Comparison of ENCODE assay signal across 9 cellular contexts in genomic region chr17:21348081-21348925, GRCh38. TPM values are rescaled to one million over a fixed set of nuclear protein-coding genes. Genes with fewer than 3 reads are reported as not detected.
DNase-seq lines count a peak whose midpoint lies in the region; ATAC-seq, FAIRE-seq and TF ChIP-seq lines count a peak whose summit lies in the region.
"Not testable (repeated sequence)": the region's sequence is repeated elsewhere in the genome, so short reads cannot be mapped to it uniquely, and the experiment has no call there.
"Had no signal": no experiment of that assay in that cellular context is flagged by ENCODE, and none has a peak within 500 bp of the region (broad histone marks: within the 10 kb centered on the region; RNA-seq: fewer than 3 reads in every experiment).

No MANE protein-coding gene starts in this region.

- TF ChIP-seq POLR2A in HCT116 (IDR thresholded peaks at IDR 0.05; ENCODE audit: borderline replicate concordance, extremely low read depth, insufficient read depth, insufficient read length); spleen (IDR thresholded peaks at IDR 0.05): not testable (repeated sequence)

- H3K4me3 Mint-ChIP-seq in activated CD4-positive, alpha-beta T cell treated with anti-CD3 and anti-CD28 coated beads for 36 hours, result not testable (repeated sequence)

- not testable (repeated sequence) for H3K9ac ChIP-seq in HCT116 (ENCODE audit: low read length)
- H3K9ac ChIP-seq in Karpas-422 (ENCODE audit: low read length), result 0 out of 2 replicates have a peak overlapping the region, but pooled peaks have one; percentile 45

- H3K27me3 Mint-ChIP-seq in activated CD4-positive, alpha-beta T cell treated with anti-CD3 and anti-CD28 coated beads for 36 hours, result not testable (repeated sequence)

- H3K4me3 ChIP-seq in HCT116 (replicated peaks in 1 of 2; ENCODE audit: low read depth in 1 of 2, low read length in 2 of 2); Karpas-422 (ENCODE audit: low read length); spleen: not testable (repeated sequence)

- TF ChIP-seq CTCF in HCT116 (IDR thresholded peaks at IDR 0.05 in 2 of 3, conservative IDR thresholded peaks at IDR 0.05 in 1 of 3; ENCODE audit: borderline replicate concordance in 1 of 3, insufficient read depth in 1 of 3, low read depth in 2 of 3, low read length in 2 of 3); foreskin keratinocyte (conservative IDR thresholded peaks at IDR 0.05); spleen (IDR thresholded peaks at IDR 0.05 in 8 of 11, conservative IDR thresholded peaks at IDR 0.05 in 3 of 11): not testable (repeated sequence)

- not testable (repeated sequence) for H4K20me1 ChIP-seq in HCT116 (ENCODE audit: insufficient read depth); Karpas-422 (ENCODE audit: insufficient read depth, low read depth, low read length)

- RAD21 ChIA-PET in HCT116 (lab: Charles Lee; ENCODE audit: low non-redundant PET in 1 of 2, low total read pairs in 2 of 2, uncharacterized antibody in 2 of 2, unreplicated experiment in 2 of 2), result not testable (repeated sequence)

- H3K27ac Mint-ChIP-seq in activated CD4-positive, alpha-beta T cell treated with anti-CD3 and anti-CD28 coated beads for 36 hours, result not testable (repeated sequence)

- H3K36me3 ChIP-seq in HCT116 (ENCODE audit: control insufficient read depth in 1 of 2, insufficient read depth in 2 of 2, low read length in 2 of 2); Karpas-422 (ENCODE audit: insufficient read depth, low read length); spleen: not testable (repeated sequence)

- not testable (repeated sequence) for H2AFZ ChIP-seq in HCT116 (ENCODE audit: low read depth, low read length, poor library complexity, severe bottlenecking); Karpas-422 (ENCODE audit: low read length)

- not testable (repeated sequence) for H3K9me3 Mint-ChIP-seq in activated CD4-positive, alpha-beta T cell treated with anti-CD3 and anti-CD28 coated beads for 36 hours (ENCODE audit: low read depth)

- CTCF ChIA-PET in HCT116 (lab: Charles Lee); activated CD4-positive, alpha-beta T cell treated with anti-CD3 and anti-CD28 coated beads for 36 hours (lab: Charles Lee): not testable (repeated sequence)

- DNase-seq in GM19239 (ENCODE audit: insufficient read length, low spot score); HCT116 (ENCODE audit: low read depth, low spot score); activated CD4-positive, alpha-beta T cell treated with anti-CD3 and anti-CD28 coated beads for 36 hours; foreskin keratinocyte: not testable (repeated sequence)
- DNase-seq in Karpas-422 (peak; percentile 81), spleen (peak; percentile 50)

- not testable (repeated sequence) for TF ChIP-seq RAD21 in HCT116 (IDR thresholded peaks at IDR 0.05; ENCODE audit: low read depth)

- not testable (repeated sequence) for H3K4me1 Mint-ChIP-seq in activated CD4-positive, alpha-beta T cell treated with anti-CD3 and anti-CD28 coated beads for 36 hours

- not testable (repeated sequence) for H3K9me3 ChIP-seq in HCT116 (ENCODE audit: control insufficient read depth in 1 of 2, insufficient read depth in 1 of 2, low read depth in 1 of 2, low read length in 2 of 2); Karpas-422 (ENCODE audit: low read length); spleen

- not testable (repeated sequence) for H3K4me2 ChIP-seq in HCT116 (ENCODE audit: low read length)
- H3K4me2 ChIP-seq in Karpas-422 (ENCODE audit: low read depth, low read length, poor library complexity, severe bottlenecking), result peak overlapping the region; percentile 32

- not testable (repeated sequence) for H3K9me2 ChIP-seq in HCT116 (ENCODE audit: insufficient read depth); Karpas-422 (replicated peaks; ENCODE audit: insufficient read depth, low read length)

- peak; percentile 21 for FAIRE-seq in GM19239 (lab: Jason Lieb, UNC)

- H3K79me2 ChIP-seq in HCT116 (ENCODE audit: insufficient read depth, low read length); Karpas-422 (ENCODE audit: low read length): not testable (repeated sequence)

- POLR2A ChIA-PET in HCT116 (lab: Charles Lee); activated CD4-positive, alpha-beta T cell treated with anti-CD3 and anti-CD28 coated beads for 36 hours (lab: Charles Lee): not testable (repeated sequence)

- H3K27me3 ChIP-seq in HCT116 (ENCODE audit: insufficient read depth, low read length); Karpas-422 (ENCODE audit: low read length); foreskin keratinocyte; spleen (replicated peaks in 1 of 7): not testable (repeated sequence)

- H3K27ac ChIP-seq in HCT116 (ENCODE audit: low read depth, low read length); foreskin keratinocyte; spleen: not testable (repeated sequence)
- peak overlapping the region; percentile 90 for H3K27ac ChIP-seq in Karpas-422 (ENCODE audit: low read length)

- WGBS in spleen, 5 donors, result 34 to 62% (median 56%) methylated on average over 3 to 10 of the region's 14 CpGs

- not testable (repeated sequence) for H3K4me1 ChIP-seq in HCT116 (ENCODE audit: control insufficient read depth in 1 of 2, insufficient read depth in 2 of 2, low read length in 2 of 2); foreskin keratinocyte; spleen
- H3K4me1 ChIP-seq in Karpas-422 (ENCODE audit: low read length), result peaks cover 72% of the 10 kb centered on the region

- ATAC-seq in GM18498 (IDR thresholded peaks at IDR 0.05; ENCODE audit: unreplicated experiment) (peak; percentile 65), HCT116 (peak; percentile 35), HG03108 (IDR thresholded peaks at IDR 0.05; ENCODE audit: unreplicated experiment) (peak; percentile 56), foreskin keratinocyte (peak; percentile 34)
- peak; percentile 60 for ATAC-seq in activated CD4-positive, alpha-beta T cell treated with anti-CD3 and anti-CD28 coated beads for 36 hours

- not testable (repeated sequence) for BruUV-seq in HCT116 (replicated peaks; lab: Mats Ljungman, UMichigan)

- intact Hi-C loops in HCT116 (cut with micrococcal nuclease); activated CD4-positive, alpha-beta T cell treated with anti-CD3 and anti-CD28 coated beads for 36 hours (cut with DNase I, micrococcal nuclease); spleen (cut with DNase I; ENCODE audit: low total_unique reads): not testable (repeated sequence)

- H3K36me3 Mint-ChIP-seq in activated CD4-positive, alpha-beta T cell treated with anti-CD3 and anti-CD28 coated beads for 36 hours (ENCODE audit: low read depth), result not testable (repeated sequence)

RNA-seq across cellular contexts. Expression of gene KCNJ12, which starts 27.9 kb away (rescaled TPM):
- 5.8 TPM for total RNA-seq in HCT116 (2021; ENCODE audit: unreplicated experiment)
- polyA plus RNA-seq in HCT116 (2012), result 4.2 and 5.1 TPM in 2 replicates
- 0.22 and 1.1 TPM in 2 replicates for total RNA-seq in Karpas-422 (2014; rRNA removed; shearing (Covaris generic); ENCODE audit: low replicate concordance)
- total RNA-seq in activated CD4-positive, alpha-beta T cell treated with anti-CD3 and anti-CD28 coated beads for 36 hours, result not detected
- total RNA-seq in foreskin keratinocyte, result 0.11 and 0.14 TPM in 2 replicates
- 0.06 TPM in 2 replicates for polyA plus RNA-seq in foreskin keratinocyte
- 1 to 10 TPM; 1.0 to 4.8 (median 2.6) TPM for total RNA-seq in spleen
- under 1 TPM; 0.11 to 0.77 (median 0.12) TPM for polyA plus RNA-seq in spleen
- total RNA-seq: activated naive CD4-positive, alpha-beta T cell treated with anti-CD3 and anti-CD28 coated beads for 36 hours had no signal
